Comparison of ENCODE assay signal across 24 cellular contexts in the genomic region with DNA sequence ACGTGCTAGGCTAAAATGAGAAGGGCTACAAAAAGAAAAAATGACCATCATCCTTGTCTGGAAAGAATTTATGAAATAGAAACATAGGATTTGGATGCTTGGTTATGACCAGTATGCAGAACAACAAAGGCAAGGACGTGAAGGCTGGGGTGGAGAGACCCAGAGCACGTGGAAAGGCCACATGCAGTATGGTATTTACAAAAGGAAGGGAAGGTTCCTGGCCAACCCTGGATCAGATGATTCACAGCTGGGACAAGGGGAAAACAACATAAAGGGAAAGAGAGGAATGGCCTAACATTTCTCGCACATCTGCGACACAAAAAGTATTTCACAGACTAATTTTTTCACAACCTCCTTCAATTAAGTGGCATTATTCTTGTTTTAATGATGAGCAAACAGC. TPM values are rescaled to one million over a fixed set of nuclear protein-coding genes. Genes with fewer than 3 reads are reported as not detected.
DNase-seq lines count a peak whose midpoint lies in the region; ATAC-seq and TF ChIP-seq lines count a peak whose summit lies in the region.
"Had no signal": no experiment of that assay in that cellular context is flagged by ENCODE, and none has a peak within 500 bp of the region (broad histone marks: within the 10 kb centered on the region; RNA-seq: fewer than 3 reads in every experiment).

No MANE protein-coding gene starts in this region.

- H3K4me2 ChIP-seq in Karpas-422 (ENCODE audit: low read depth, low read length, poor library complexity, severe bottlenecking): peak overlapping the region; percentile 42
- H3K4me2 ChIP-seq: SK-N-SH had no signal

- intact Hi-C loops in CD4-positive, alpha-beta T cell (cut with DNase I, micrococcal nuclease): loop anchor here in 1 of 2 experiments (10.0 kb wide), 1 partner anchor 870 kb away; a partner anchor contains a TSS
- intact Hi-C loops in esophagus muscularis mucosa (cut with DNase I): no loop called here

- TF ChIP-seq EP300 in esophagus muscularis mucosa (IDR thresholded peaks at IDR 0.05): no peak

- H4K20me1 ChIP-seq in Karpas-422 (ENCODE audit: insufficient read depth, low read depth, low read length): no peaks in the 10 kb centered on the region

- peak overlapping the region; percentile 2 for H3K27ac Mint-ChIP-seq in endodermal cell
- no peak overlapping the region for H3K27ac Mint-ChIP-seq in CD4-positive, alpha-beta T cell
- H3K27ac Mint-ChIP-seq: activated CD4-positive, alpha-beta memory T cell treated with anti-CD3 and anti-CD28 coated beads, Interleukin-2, amount 10 ng/mL, durations not matched to agents 7 days and 5 days had no signal

- POLR2A ChIA-PET in CD4-positive, alpha-beta T cell (lab: Charles Lee): no interaction called here

- H3K9ac ChIP-seq in Karpas-422 (ENCODE audit: low read length): no peak overlapping the region
- H3K9ac ChIP-seq in endodermal cell (ENCODE audit: extremely low read depth, low read length, poor library complexity, severe bottlenecking): no peak overlapping the region
- peak overlapping the region; percentile 36 for H3K9ac ChIP-seq in mucosa of stomach (ENCODE audit: low read length)
- H3K9ac ChIP-seq: SK-N-SH had no signal

- no peak overlapping the region for H3K4me3 ChIP-seq in Karpas-422 (ENCODE audit: low read length)
- H3K4me3 ChIP-seq in endodermal cell (ENCODE audit: low read length): no peak overlapping the region
- no peak overlapping the region for H3K4me3 ChIP-seq in mucosa of stomach (ENCODE audit: low read length)
- no peak overlapping the region for H3K4me3 ChIP-seq in SJCRH30
- H3K4me3 ChIP-seq in esophagus muscularis mucosa: no peak overlapping the region
- H3K4me3 ChIP-seq: Peyer's patch, testis had no signal

- H3K9me2 ChIP-seq in Karpas-422 (replicated peaks; ENCODE audit: insufficient read depth, low read length): no peaks in the 10 kb centered on the region
- H3K9me2 ChIP-seq: SK-N-SH had no signal

- no peaks in the 10 kb centered on the region for H3K9me3 Mint-ChIP-seq in endodermal cell
- no peaks in the 10 kb centered on the region for H3K9me3 Mint-ChIP-seq in CD4-positive, alpha-beta T cell
- H3K9me3 Mint-ChIP-seq: activated CD4-positive, alpha-beta memory T cell treated with anti-CD3 and anti-CD28 coated beads, Interleukin-2, amount 10 ng/mL, durations not matched to agents 7 days and 5 days had no signal

- no peak overlapping the region for H3K4me3 Mint-ChIP-seq in endodermal cell
- no peak overlapping the region for H3K4me3 Mint-ChIP-seq in CD4-positive, alpha-beta T cell
- H3K4me3 Mint-ChIP-seq: activated CD4-positive, alpha-beta memory T cell treated with anti-CD3 and anti-CD28 coated beads, Interleukin-2, amount 10 ng/mL, durations not matched to agents 7 days and 5 days had no signal

- peaks cover 90% of the 10 kb centered on the region for H3K4me1 ChIP-seq in Karpas-422 (ENCODE audit: low read length)
- no peaks in the 10 kb centered on the region for H3K4me1 ChIP-seq in endodermal cell (ENCODE audit: control insufficient read depth, insufficient read depth, low read length)
- peaks cover 16% of the 10 kb centered on the region for H3K4me1 ChIP-seq in mucosa of stomach (ENCODE audit: control insufficient read depth, insufficient read depth, low read length)
- H3K4me1 ChIP-seq in SJCRH30: no peaks in the 10 kb centered on the region
- peaks cover 33 to 50% (median 42%) of the 10 kb centered on the region in 4 donors for H3K4me1 ChIP-seq in esophagus muscularis mucosa
- H3K4me1 ChIP-seq: testis had no signal

- peaks cover 15% of the 10 kb centered on the region for H3K4me1 Mint-ChIP-seq in endodermal cell
- H3K4me1 Mint-ChIP-seq in CD4-positive, alpha-beta T cell (ENCODE audit: low read depth): peaks cover 55% of the 10 kb centered on the region

- no peak for ATAC-seq in GM19463 (IDR thresholded peaks at IDR 0.05; ENCODE audit: unreplicated experiment)
- ATAC-seq in CD4-positive, alpha-beta T cell (ENCODE audit: poor library complexity): no peak

- no peak overlapping the region for H2AFZ ChIP-seq in Karpas-422 (ENCODE audit: low read length)

- peaks cover 90% of the 10 kb centered on the region for H3K79me2 ChIP-seq in Karpas-422 (ENCODE audit: low read length)

- TF ChIP-seq POLR2A in esophagus muscularis mucosa (IDR thresholded peaks at IDR 0.05; ENCODE audit: low read depth): no peak

- 50 to 85% methylated on average over 1 to 3 of the region's 5 CpGs for WGBS in endodermal cell (ENCODE audit: insufficient coverage in 1 of 2, insufficient read length in 1 of 2), 2 experiments
- WGBS in esophagus muscularis mucosa: 70% methylated on average over 5 of the region's 5 CpGs

- peak; percentile 11 for DNase-seq in Ammon's horn (ENCODE audit: low spot score)
- no peak for DNase-seq in Karpas-422
- DNase-seq in endodermal cell: no peak
- DNase-seq in CD4-positive, alpha-beta T cell: no peak
- no peak for DNase-seq in SJCRH30
- no peak for DNase-seq in esophagus muscularis mucosa (ENCODE audit: extremely low spot score)
- DNase-seq: activated CD4-positive, alpha-beta memory T cell treated with anti-CD3 and anti-CD28 coated beads, Interleukin-2, amount 10 ng/mL, durations not matched to agents 7 days and 5 days; activated gamma-delta T cell treated with Interleukin-2 at 50 U/mL for 16 hours; Kasumi-1; NCI-H1048; NCI-H2029 treated with DMSO at 0.1 percent for 48 hours; Peyer's patch; SK-N-SH; stimulated activated CD4-positive, alpha-beta T cell treated with anti-CD3 and anti-CD28 coated beads, Interleukin-12 subunit alpha, Interleukin-12 subunit beta, amount 100 ng/mL, for 4 hours; testis had no signal

- peaks cover 29% of the 10 kb centered on the region for H3K36me3 Mint-ChIP-seq in endodermal cell (ENCODE audit: low read depth)
- peaks cover 40% of the 10 kb centered on the region for H3K36me3 Mint-ChIP-seq in CD4-positive, alpha-beta T cell (ENCODE audit: low read depth)

- TF ChIP-seq CTCF in endodermal cell (conservative IDR thresholded peaks at IDR 0.05): no peak
- no peak for TF ChIP-seq CTCF in CD4-positive, alpha-beta T cell (IDR thresholded peaks at IDR 0.05)
- TF ChIP-seq CTCF in esophagus muscularis mucosa (IDR thresholded peaks at IDR 0.05): no peak

- no peaks in the 10 kb centered on the region for H3K27me3 ChIP-seq in Karpas-422 (ENCODE audit: low read length)
- no peaks in the 10 kb centered on the region for H3K27me3 ChIP-seq in endodermal cell (ENCODE audit: control insufficient read depth, insufficient read depth, low read length, poor library complexity, severe bottlenecking)
- no peaks in the 10 kb centered on the region for H3K27me3 ChIP-seq in mucosa of stomach (ENCODE audit: control insufficient read depth, insufficient read depth, low read length)
- no peaks in the 10 kb centered on the region for H3K27me3 ChIP-seq in CD4-positive, alpha-beta T cell (ENCODE audit: control insufficient read depth, insufficient read depth, low read length)
- no peaks in the 10 kb centered on the region for H3K27me3 ChIP-seq in SJCRH30
- no peaks in the 10 kb centered on the region for H3K27me3 ChIP-seq in esophagus muscularis mucosa
- H3K27me3 ChIP-seq: neutrophil, Peyer's patch, testis had no signal

- H3K36me3 ChIP-seq in Karpas-422 (ENCODE audit: insufficient read depth, low read length) (peaks cover 56% of the 10 kb centered on the region), endodermal cell (ENCODE audit: control insufficient read depth, insufficient read depth, low read length) (peaks cover 19% of the 10 kb centered on the region), mucosa of stomach (ENCODE audit: control insufficient read depth, insufficient read depth, low read length) (peaks cover 13% of the 10 kb centered on the region), SJCRH30 (peaks cover 7% of the 10 kb centered on the region; the same call in 1 of the 2 replicates), esophagus muscularis mucosa (peaks cover 5 to 36% (median 24%) of the 10 kb centered on the region in 4 donors)

- no peaks in the 10 kb centered on the region for H3K9me3 ChIP-seq in Karpas-422 (ENCODE audit: low read length)
- no peaks in the 10 kb centered on the region for H3K9me3 ChIP-seq in endodermal cell (ENCODE audit: control insufficient read depth, low read length)
- no peaks in the 10 kb centered on the region for H3K9me3 ChIP-seq in mucosa of stomach (ENCODE audit: control insufficient read depth, low read length)
- H3K9me3 ChIP-seq in CD4-positive, alpha-beta T cell (ENCODE audit: control insufficient read depth, low read length): no peaks in the 10 kb centered on the region
- no peaks in the 10 kb centered on the region for H3K9me3 ChIP-seq in SJCRH30 (replicated peaks)
- H3K9me3 ChIP-seq in esophagus muscularis mucosa: no peaks in the 10 kb centered on the region
- H3K9me3 ChIP-seq: neutrophil, Peyer's patch, SK-N-SH, testis had no signal

- CTCF ChIA-PET in CD4-positive, alpha-beta T cell (lab: Charles Lee): interaction anchor here (0.8 to 1.2 kb wide), 2 partner anchors 21 to 26 kb away, joined by 3 to 4 read pairs; no protein-coding TSS in a partner anchor

- H3K27ac ChIP-seq in Karpas-422 (ENCODE audit: low read length) (peak overlapping the region; percentile 76), endodermal cell (ENCODE audit: low read depth, low read length) (no peak overlapping the region), SJCRH30 (no peak overlapping the region), esophagus muscularis mucosa (replicated peaks in 1 of 4) (no peak overlapping the region)
- H3K27ac ChIP-seq in CD4-positive, alpha-beta T cell (ENCODE audit: low read depth, low read length): no peak overlapping the region
- H3K27ac ChIP-seq: testis had no signal

- no peaks in the 10 kb centered on the region for H3K27me3 Mint-ChIP-seq in endodermal cell (ENCODE audit: insufficient read depth)
- H3K27me3 Mint-ChIP-seq in CD4-positive, alpha-beta T cell: no peaks in the 10 kb centered on the region
- H3K27me3 Mint-ChIP-seq: activated CD4-positive, alpha-beta memory T cell treated with anti-CD3 and anti-CD28 coated beads, Interleukin-2, amount 10 ng/mL, durations not matched to agents 7 days and 5 days had no signal

RNA-seq across cellular contexts. Expression of a gene that starts 8.2 kb away (rescaled TPM):
- total RNA-seq in Karpas-422 (2014; rRNA removed; shearing (Covaris generic); ENCODE audit: low replicate concordance): 38.5 and 39.7 TPM in 2 replicates
- total RNA-seq in endodermal cell: 10 to 100 TPM; 36.6 to 41.7 TPM
- 38.2 TPM for polyA plus RNA-seq in endodermal cell (2013, experiment 1 of 2)
- polyA plus RNA-seq in endodermal cell (2013, experiment 2 of 2): 34.5 TPM
- total RNA-seq in CD4-positive, alpha-beta T cell: 1 to 10 TPM; 4.3 to 5.9 TPM
- 17.3 and 18.6 TPM in 2 replicates for total RNA-seq in SJCRH30 (2014; rRNA removed; shearing (Covaris generic))
- total RNA-seq in esophagus muscularis mucosa: 10 to 100 TPM; 43.2 to 81.4 (median 49.9) TPM

RNA-seq across cellular contexts. Expression of a gene that starts 33.3 kb away (rescaled TPM):
- total RNA-seq in Karpas-422 (2014; rRNA removed; shearing (Covaris generic); ENCODE audit: low replicate concordance): not detected in 2 replicates
- total RNA-seq in endodermal cell: not detected
- polyA plus RNA-seq in endodermal cell (2013, experiment 1 of 2): not detected
- not detected for polyA plus RNA-seq in endodermal cell (2013, experiment 2 of 2)
- not detected for total RNA-seq in CD4-positive, alpha-beta T cell
- total RNA-seq in SJCRH30 (2014; rRNA removed; shearing (Covaris generic)): not detected in 2 replicates
- not detected for total RNA-seq in esophagus muscularis mucosa
- total RNA-seq: activated CD4-positive, alpha-beta memory T cell treated with anti-CD3 and anti-CD28 coated beads, Interleukin-2, amount 10 ng/mL, durations not matched to agents 7 days and 5 days; bronchial epithelial cell; glomerular endothelial cell; NCI-H460; Peyer's patch; renal cortical epithelial cell had no signal
- polyA plus RNA-seq: adipose tissue, esophagus, SK-N-SH had no signal

RNA-seq across cellular contexts. Expression of a gene that starts 47.7 kb away (rescaled TPM):
- not detected in 2 replicates for total RNA-seq in Karpas-422 (2014; rRNA removed; shearing (Covaris generic); ENCODE audit: low replicate concordance)
- total RNA-seq in endodermal cell (not detected), esophagus muscularis mucosa (not detected)
- polyA plus RNA-seq in endodermal cell (2013, experiment 1 of 2): not detected
- polyA plus RNA-seq in endodermal cell (2013, experiment 2 of 2): not detected
- not detected for total RNA-seq in CD4-positive, alpha-beta T cell
- total RNA-seq in SJCRH30 (2014; rRNA removed; shearing (Covaris generic)): not detected in 2 replicates
- total RNA-seq: activated CD4-positive, alpha-beta memory T cell treated with anti-CD3 and anti-CD28 coated beads, Interleukin-2, amount 10 ng/mL, durations not matched to agents 7 days and 5 days; bronchial epithelial cell; glomerular endothelial cell; NCI-H460; Peyer's patch; renal cortical epithelial cell; testis had no signal
- polyA plus RNA-seq: adipose tissue, esophagus, SK-N-SH had no signal
